20 cellular contexts compared by ENCODE assay signal in the genomic region with DNA sequence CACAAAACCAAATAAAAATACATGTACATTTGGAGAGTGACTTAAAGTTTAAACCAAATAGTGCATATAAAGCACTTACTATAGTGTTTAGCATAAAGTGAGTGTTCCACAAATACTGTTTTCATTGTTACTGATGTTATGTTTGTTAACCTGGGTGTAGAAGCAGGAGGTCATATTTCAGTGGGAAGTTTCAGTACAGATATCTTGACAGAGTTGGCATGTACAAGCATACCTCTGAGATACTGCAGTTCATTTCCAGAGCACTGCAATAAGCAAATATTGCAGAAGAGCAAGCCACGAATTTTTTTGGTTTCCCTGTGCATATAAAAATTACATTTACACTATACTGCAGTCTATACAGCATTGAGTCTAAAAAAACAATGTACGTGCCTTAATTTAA.
"Had no signal": no experiment of that assay in that cellular context is flagged by ENCODE, and none has a peak within 500 bp of the region (broad histone marks: within the 10 kb centered on the region; RNA-seq: fewer than 3 reads in every experiment).

No MANE protein-coding gene starts in this region.

- H3K9me3 ChIP-seq: lower lobe of right lung, prostate gland, right atrium auricular region, sigmoid colon, stomach, thyroid gland had no signal

- FAIRE-seq: endometrium, frontal cortex, kidney had no signal

- H3K27ac ChIP-seq: lower lobe of right lung, prostate gland, right atrium auricular region, sigmoid colon, stomach, thyroid gland had no signal

- H3K4me3 ChIP-seq: lower lobe of right lung, prostate gland, right atrium auricular region, sigmoid colon, stomach, thyroid gland had no signal

- H3K27me3 ChIP-seq: right atrium auricular region, sigmoid colon, stomach, thyroid gland had no signal

- H3K36me3 ChIP-seq: lower lobe of right lung, prostate gland, right atrium auricular region, sigmoid colon, stomach, thyroid gland had no signal

- DNase-seq: cortex of kidney; effector memory CD8-positive, alpha-beta T cell; erythroblast; kidney; left ventricle myocardium superior; lower lobe of right lung; naive thymus-derived CD8-positive, alpha-beta T cell; nephron progenitor cell; nucleus accumbens; sigmoid colon; stimulated activated CD4-positive, alpha-beta T cell treated with anti-CD3 and anti-CD28 coated beads, Interleukin-2, amount 100 ng/mL, for 24 hours; stimulated activated CD4-positive, alpha-beta T cell treated with anti-CD3 and anti-CD28 coated beads, Interleukin-4, amount 100 ng/mL, for 24 hours; stimulated activated naive CD4-positive, alpha-beta T cell treated with Interleukin-2 at 50 U/mL for 16 hours; stomach; thyroid gland; trophoblast cell had no signal

- H3K4me1 ChIP-seq: lower lobe of right lung, right atrium auricular region, sigmoid colon, stomach, thyroid gland had no signal
